Comparison of ENCODE assay signal across 1 cellular context in the genomic region with DNA sequence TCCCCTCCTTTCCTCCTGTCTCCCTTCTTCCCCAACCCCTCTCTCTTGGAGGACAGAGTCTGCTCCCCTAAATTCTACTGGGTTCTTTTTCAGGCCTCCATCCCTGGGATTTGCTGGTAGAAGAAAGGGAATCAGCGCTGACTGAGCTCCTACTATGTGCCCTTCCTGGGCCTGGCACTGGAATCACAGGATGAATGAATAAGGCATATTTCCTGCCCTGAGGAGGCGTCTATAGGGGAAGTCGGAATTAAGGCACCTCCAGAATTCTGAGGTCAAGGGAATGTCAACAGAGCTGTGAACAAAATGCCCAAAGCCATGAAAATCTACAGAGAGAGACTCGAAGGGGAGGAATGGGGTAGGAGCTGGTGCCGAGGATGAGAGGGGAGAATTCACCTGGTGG.
TF ChIP-seq lines count a peak whose summit lies in the region.

No MANE protein-coding gene starts in this region.

TF ChIP-seq in HCT116, 20 proteins besides CTCF, POLR2A, EP300 and RAD21:
- TF ChIP-seq, protein P1, sequence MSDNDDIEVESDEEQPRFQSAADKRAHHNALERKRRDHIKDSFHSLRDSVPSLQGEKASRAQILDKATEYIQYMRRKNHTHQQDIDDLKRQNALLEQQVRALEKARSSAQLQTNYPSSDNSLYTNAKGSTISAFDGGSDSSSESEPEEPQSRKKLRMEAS (IDR thresholded peaks at IDR 0.05), result no peak
- TF ChIP-seq CBX3 (IDR thresholded peaks at IDR 0.05; ENCODE audit: low read depth), result no peak
- no peak for TF ChIP-seq POLR2AphosphoS5 (IDR thresholded peaks at IDR 0.05; ENCODE audit: low read depth, low read length)
- TF ChIP-seq SRF (IDR thresholded peaks at IDR 0.05; ENCODE audit: low read depth), result no peak
- no peak for TF ChIP-seq CEBPB (IDR thresholded peaks at IDR 0.05; ENCODE audit: low read depth)
- TF ChIP-seq EGR1 (IDR thresholded peaks at IDR 0.05; ENCODE audit: low read depth), result no peak
- TF ChIP-seq EZH2phosphoT487 (IDR thresholded peaks at IDR 0.05; ENCODE audit: borderline replicate concordance), result no peak
- no peak for TF ChIP-seq ZNF274 (IDR thresholded peaks at IDR 0.05; ENCODE audit: low read depth, low read length)
- TF ChIP-seq, protein P2, sequence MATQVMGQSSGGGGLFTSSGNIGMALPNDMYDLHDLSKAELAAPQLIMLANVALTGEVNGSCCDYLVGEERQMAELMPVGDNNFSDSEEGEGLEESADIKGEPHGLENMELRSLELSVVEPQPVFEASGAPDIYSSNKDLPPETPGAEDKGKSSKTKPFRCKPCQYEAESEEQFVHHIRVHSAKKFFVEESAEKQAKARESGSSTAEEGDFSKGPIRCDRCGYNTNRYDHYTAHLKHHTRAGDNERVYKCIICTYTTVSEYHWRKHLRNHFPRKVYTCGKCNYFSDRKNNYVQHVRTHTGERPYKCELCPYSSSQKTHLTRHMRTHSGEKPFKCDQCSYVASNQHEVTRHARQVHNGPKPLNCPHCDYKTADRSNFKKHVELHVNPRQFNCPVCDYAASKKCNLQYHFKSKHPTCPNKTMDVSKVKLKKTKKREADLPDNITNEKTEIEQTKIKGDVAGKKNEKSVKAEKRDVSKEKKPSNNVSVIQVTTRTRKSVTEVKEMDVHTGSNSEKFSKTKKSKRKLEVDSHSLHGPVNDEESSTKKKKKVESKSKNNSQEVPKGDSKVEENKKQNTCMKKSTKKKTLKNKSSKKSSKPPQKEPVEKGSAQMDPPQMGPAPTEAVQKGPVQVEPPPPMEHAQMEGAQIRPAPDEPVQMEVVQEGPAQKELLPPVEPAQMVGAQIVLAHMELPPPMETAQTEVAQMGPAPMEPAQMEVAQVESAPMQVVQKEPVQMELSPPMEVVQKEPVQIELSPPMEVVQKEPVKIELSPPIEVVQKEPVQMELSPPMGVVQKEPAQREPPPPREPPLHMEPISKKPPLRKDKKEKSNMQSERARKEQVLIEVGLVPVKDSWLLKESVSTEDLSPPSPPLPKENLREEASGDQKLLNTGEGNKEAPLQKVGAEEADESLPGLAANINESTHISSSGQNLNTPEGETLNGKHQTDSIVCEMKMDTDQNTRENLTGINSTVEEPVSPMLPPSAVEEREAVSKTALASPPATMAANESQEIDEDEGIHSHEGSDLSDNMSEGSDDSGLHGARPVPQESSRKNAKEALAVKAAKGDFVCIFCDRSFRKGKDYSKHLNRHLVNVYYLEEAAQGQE (IDR thresholded peaks at IDR 0.05; ENCODE audit: low read depth), result no peak
- TF ChIP-seq YY1 (IDR thresholded peaks at IDR 0.05; ENCODE audit: extremely low read depth, insufficient replicate concordance, low read depth, low read length), result no peak
- TF ChIP-seq, protein P3, sequence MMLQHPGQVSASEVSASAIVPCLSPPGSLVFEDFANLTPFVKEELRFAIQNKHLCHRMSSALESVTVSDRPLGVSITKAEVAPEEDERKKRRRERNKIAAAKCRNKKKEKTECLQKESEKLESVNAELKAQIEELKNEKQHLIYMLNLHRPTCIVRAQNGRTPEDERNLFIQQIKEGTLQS (IDR thresholded peaks at IDR 0.05), result no peak
- TF ChIP-seq TCF7L2 (IDR thresholded peaks at IDR 0.05; ENCODE audit: borderline replicate concordance, extremely low read depth, insufficient read depth, insufficient read length), result no peak
- TF ChIP-seq ZFX (IDR thresholded peaks at IDR 0.05), result no peak
